ENCODE assay signal across 16 cellular contexts in the genomic region with DNA sequence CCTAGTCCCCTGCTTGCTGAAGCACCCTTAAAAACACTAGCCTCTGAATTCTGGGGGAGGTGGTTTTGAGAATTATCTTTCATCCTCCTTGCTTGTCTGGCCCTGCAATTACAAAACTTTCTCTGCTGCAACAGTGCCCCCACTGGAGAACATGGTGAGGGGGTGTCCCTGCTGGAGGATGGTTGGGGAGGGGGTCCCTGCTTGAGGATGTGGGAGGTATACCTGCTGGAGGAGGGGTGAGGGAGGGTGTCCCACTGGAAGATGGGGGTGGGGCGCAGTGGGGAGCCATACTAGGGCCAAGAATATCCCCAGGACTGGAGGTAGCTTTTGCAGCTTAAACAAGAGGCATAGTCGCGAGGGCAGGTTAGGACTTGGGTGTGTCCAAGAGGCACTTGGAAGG. TPM values are rescaled to one million over a fixed set of nuclear protein-coding genes. Genes with fewer than 3 reads are reported as not detected.
A peak's percentile ranks its signal among the peaks of the same experiment; 100 is the strongest.
DNase-seq lines count a peak whose midpoint lies in the region; ATAC-seq and TF ChIP-seq lines count a peak whose summit lies in the region.
"Had no signal": no experiment of that assay in that cellular context is flagged by ENCODE, and none has a peak within 500 bp of the region (broad histone marks: within the 10 kb centered on the region; RNA-seq: fewer than 3 reads in every experiment).

No MANE protein-coding gene starts in this region.

- H3K4me3 Mint-ChIP-seq in neural crest cell = no peak overlapping the region
- H3K4me3 Mint-ChIP-seq: natural killer cell treated with Interleukin-12 subunit alpha and Interleukin-12 subunit beta and Interleukin-15 and Interleukin-18, amount 100 ng/mL, for 72 hours had no signal

- H3K4me2 ChIP-seq in DND-41 (ENCODE audit: insufficient read depth, low read length) = no peak overlapping the region

- no peaks in the 10 kb centered on the region for H3K9me3 Mint-ChIP-seq in neural crest cell
- H3K9me3 Mint-ChIP-seq: natural killer cell treated with Interleukin-12 subunit alpha and Interleukin-12 subunit beta and Interleukin-15 and Interleukin-18, amount 100 ng/mL, for 72 hours had no signal

- H3K9me3 ChIP-seq in DND-41 (ENCODE audit: insufficient read depth, low read length, severe bottlenecking) = no peaks in the 10 kb centered on the region

- no peak overlapping the region for H3K9ac ChIP-seq in DND-41 (ENCODE audit: low read depth, low read length)

- in situ Hi-C loops in astrocyte of the spinal cord (cut with HindIII; ENCODE audit: low sequenced_read_pairs) = no loop called here

- peaks cover 36% of the 10 kb centered on the region for H3K4me1 ChIP-seq in DND-41 (ENCODE audit: insufficient read depth, low read length)

- TF ChIP-seq CTCF in DND-41 (IDR thresholded peaks at IDR 0.05; ENCODE audit: borderline replicate concordance, extremely low read depth, low read length, poor library complexity, severe bottlenecking) (peak; percentile 66), HFF-Myc (IDR thresholded peaks at IDR 0.05; ENCODE audit: low read depth, low read length, missing control alignments) (peak; percentile 2), astrocyte of the spinal cord (IDR thresholded peaks at IDR 0.05; ENCODE audit: low read depth, low read length) (peak; percentile 5), neural crest cell (conservative IDR thresholded peaks at IDR 0.05) (peak; percentile 15)

- H3K4me3 ChIP-seq in DND-41 (ENCODE audit: low read depth in 1 of 2, low read length in 2 of 2) = no peak overlapping the region
- H3K4me3 ChIP-seq in HFF-Myc (replicated peaks; ENCODE audit: low read depth, low read length) = no peak overlapping the region
- H3K4me3 ChIP-seq in astrocyte of the spinal cord (ENCODE audit: low read depth, low read length) = no peak overlapping the region

- no peaks in the 10 kb centered on the region for H3K36me3 Mint-ChIP-seq in neural crest cell (ENCODE audit: low read depth)

- H3K79me2 ChIP-seq in DND-41 (ENCODE audit: insufficient read depth, low read length) = peaks cover 17% of the 10 kb centered on the region

- no peak overlapping the region for H2AFZ ChIP-seq in DND-41 (ENCODE audit: low read depth, low read length)

- no peak overlapping the region for H3K27ac Mint-ChIP-seq in neural crest cell (ENCODE audit: unreplicated experiment)

- DNase-seq in DND-41 (peak; percentile 61), HFF-Myc (ENCODE audit: extremely low read depth, low read depth) (no peak), astrocyte of the spinal cord (ENCODE audit: low read depth, low spot score) (no peak), neural crest cell (ENCODE audit: low read depth, low spot score) (no peak), substantia nigra (lab: John Stamatoyannopoulos, UW) (no peak), NOMO-1 treated with dmso at 0.1 percent for 144 hours (lab: John Stamatoyannopoulos, UW; ENCODE audit: unreplicated experiment) (no peak), NCI-H1105 (lab: John Stamatoyannopoulos, UW) (no peak)
- DNase-seq: COR-L47, left colon, NCI-H1436 treated with DMSO at 0.1 percent for 48 hours, NCI-H524 treated with DMSO at 0.1 percent for 48 hours, SIG-M5 had no signal

- no peaks in the 10 kb centered on the region for H3K27me3 ChIP-seq in DND-41 (ENCODE audit: insufficient read depth, low read length, poor library complexity)

- ATAC-seq in DND-41 (ENCODE audit: insufficient read depth, low read depth) (no peak), HG03159 (IDR thresholded peaks at IDR 0.05; ENCODE audit: unreplicated experiment) (no peak)
- ATAC-seq: left colon; natural killer cell treated with Interleukin-12 subunit alpha and Interleukin-12 subunit beta and Interleukin-15 and Interleukin-18, amount 100 ng/mL, for 72 hours had no signal

- H3K27ac ChIP-seq in DND-41 (ENCODE audit: low read length) (peak overlapping the region; percentile 59), substantia nigra (ENCODE audit: low read depth, low read length, poor library complexity, severe bottlenecking) (no peak overlapping the region)

- H3K4me1 Mint-ChIP-seq in neural crest cell = peaks cover 15% of the 10 kb centered on the region

- H3K36me3 ChIP-seq in DND-41 (ENCODE audit: insufficient read depth, low read length) = peaks cover 9% of the 10 kb centered on the region

- H3K27me3 Mint-ChIP-seq in neural crest cell (ENCODE audit: low read depth) = peaks cover 8% of the 10 kb centered on the region
- H3K27me3 Mint-ChIP-seq: natural killer cell treated with Interleukin-12 subunit alpha and Interleukin-12 subunit beta and Interleukin-15 and Interleukin-18, amount 100 ng/mL, for 72 hours had no signal

- 0 out of 2 replicates have a peak, but pooled peaks cover 5% of the 10 kb centered on the region for H4K20me1 ChIP-seq in DND-41 (ENCODE audit: insufficient read depth, low read length)

RNA-seq across cellular contexts. Expression of a gene that starts 3.2 kb away (rescaled TPM):
- 21.5 and 26.0 TPM in 2 replicates for total RNA-seq in neural crest cell

RNA-seq across cellular contexts. Expression of a gene that starts 18.6 kb away (rescaled TPM):
- total RNA-seq in neural crest cell = 70.5 and 72.6 TPM in 2 replicates

RNA-seq across cellular contexts. Expression of a gene that starts 20.2 kb away (rescaled TPM):
- 1.8 and 2.4 TPM in 2 replicates for total RNA-seq in neural crest cell
- total RNA-seq: dermis microvascular lymphatic vessel endothelial cell; glomerular endothelial cell; natural killer cell treated with Interleukin-12 subunit alpha and Interleukin-12 subunit beta and Interleukin-15 and Interleukin-18, amount 100 ng/mL, for 72 hours had no signal

RNA-seq across cellular contexts. Expression of a gene that starts 37.8 kb away (rescaled TPM):
- 159 and 167 TPM in 2 replicates for total RNA-seq in neural crest cell

RNA-seq across cellular contexts. Expression of a gene that starts 41.0 kb away (rescaled TPM):
- 74.1 and 74.6 TPM in 2 replicates for total RNA-seq in neural crest cell

Comparison
In these comparisons a context has a peak if more than half of its experiments do, and no peak if none do; other contexts are left out.
1. CTCF ChIP-seq: peak in every context shown above with its lines; median percentile 66 in DND-41; 15 in neural crest cell; 5 in astrocyte of the spinal cord; 2 in HFF-Myc.